Comparison of ENCODE assay signal across 1 cellular context in genomic region chr5:138601444-138601843, GRCh38.
TF ChIP-seq lines count a peak whose summit lies in the region.

No MANE protein-coding gene starts in this region.

TF ChIP-seq in IMR-90, 13 proteins besides CTCF, POLR2A, EP300 and RAD21:
- TF ChIP-seq ELK1 (IDR thresholded peaks at IDR 0.05; ENCODE audit: borderline replicate concordance, low read depth, low read length), result no peak
- TF ChIP-seq FOS (IDR thresholded peaks at IDR 0.05; ENCODE audit: low read depth, low read length), result no peak
- peak; percentile 84; the same call in 1 of the 2 replicates for TF ChIP-seq CEBPB (IDR thresholded peaks at IDR 0.05; ENCODE audit: low read depth, low read length)
- TF ChIP-seq NFE2L2 (IDR thresholded peaks at IDR 0.05; ENCODE audit: low read depth, low read length), result peak; percentile 84
- TF ChIP-seq MAFK (IDR thresholded peaks at IDR 0.05; ENCODE audit: low read depth, low read length), result peak; percentile 78
